11 cellular contexts compared by ENCODE assay signal in genomic region chr12:66678640-66679268, GRCh38. TPM values are rescaled to one million over a fixed set of nuclear protein-coding genes. Genes with fewer than 3 reads are reported as not detected.
DNase-seq lines count a peak whose midpoint lies in the region; ATAC-seq lines count a peak whose summit lies in the region.
"Had no signal": no experiment of that assay in that cellular context is flagged by ENCODE, and none has a peak within 500 bp of the region (broad histone marks: within the 10 kb centered on the region; RNA-seq: fewer than 3 reads in every experiment).

TSS of gene GRIP1 (minus strand) at chr12:66679076. CDS start at chr12:66678904, 172 bp downstream.

- H3K4me3 ChIP-seq in SJCRH30 (peak within 1 kb of the TSS; percentile 56), subcutaneous abdominal adipose tissue (ENCODE audit: low read depth in 1 of 5, low read length in 5 of 5) (peak within 1 kb of the TSS; percentile 45 to 80 (median 52))

- peak within 1 kb of the TSS; percentile 47 for H3K27ac ChIP-seq in SJCRH30
- H3K27ac ChIP-seq in subcutaneous abdominal adipose tissue (ENCODE audit: low read depth, low read length): peak within 1 kb of the TSS; percentile 38

- H3K36me3 ChIP-seq in SJCRH30 (no peaks in the 10 kb centered on the region), subcutaneous abdominal adipose tissue (ENCODE audit: control insufficient read depth in 5 of 5, insufficient read depth in 5 of 5, low read length in 5 of 5) (no peaks in the 10 kb centered on the region)

- H3K27me3 ChIP-seq in SJCRH30 (no peaks in the 10 kb centered on the region), subcutaneous abdominal adipose tissue (ENCODE audit: control insufficient read depth in 5 of 5, insufficient read depth in 4 of 5, low read length in 5 of 5) (no peaks in the 10 kb centered on the region)

- H3K9ac ChIP-seq in subcutaneous abdominal adipose tissue (ENCODE audit: low read length in 5 of 5): peak within 1 kb of the TSS in 2 of 5 donors; percentile 6 to 44

- H3K4me1 ChIP-seq in SJCRH30: no peaks in the 10 kb centered on the region
- H3K4me1 ChIP-seq in subcutaneous abdominal adipose tissue (ENCODE audit: control insufficient read depth in 5 of 5, insufficient read depth in 5 of 5, low read length in 5 of 5): peaks cover 0 to 12% (median 8%) of the 10 kb centered on the region in 5 donors

- H3K9me3 ChIP-seq in SJCRH30 (replicated peaks): no peaks in the 10 kb centered on the region
- H3K9me3 ChIP-seq in subcutaneous abdominal adipose tissue (ENCODE audit: control insufficient read depth in 5 of 5, low read length in 5 of 5): no peaks in the 10 kb centered on the region

- DNase-seq in NCI-H1694 (lab: John Stamatoyannopoulos, UW) (peak; percentile 14), SJCRH30 (peak; percentile 20 to 55), islet precursor cell (peak; percentile 81), GOT3 (lab: John Stamatoyannopoulos, UW) (no peak), dermis blood vessel endothelial cell (no peak)
- DNase-seq: activated CD8-positive, alpha-beta T cell treated with anti-CD3 and anti-CD28 coated beads for 36 hours; Karpas-422; naive B cell had no signal

- no peak for ATAC-seq in GM18867 (IDR thresholded peaks at IDR 0.05; ENCODE audit: unreplicated experiment)
- ATAC-seq: activated CD8-positive, alpha-beta T cell treated with anti-CD3 and anti-CD28 coated beads for 36 hours; Panc1 had no signal

RNA-seq across cellular contexts. Expression of gene GRIP1, which starts in this region (rescaled TPM):
- 8.2 and 8.8 TPM in 2 replicates for total RNA-seq in SJCRH30 (2014; rRNA removed; shearing (Covaris generic))
- total RNA-seq in dermis blood vessel endothelial cell: 0.05 and 0.17 TPM in 2 replicates

Comparison
In these comparisons a context has a peak if more than half of its experiments do, and no peak if none do; other contexts are left out.
1. DNase-seq: peak in NCI-H1694 (single experiment), SJCRH30 (2 of 2) and islet precursor cell (single experiment); none in GOT3 (single experiment) and dermis blood vessel endothelial cell (single experiment).